ENCODE assay signal across 2 cellular contexts in the genomic region with DNA sequence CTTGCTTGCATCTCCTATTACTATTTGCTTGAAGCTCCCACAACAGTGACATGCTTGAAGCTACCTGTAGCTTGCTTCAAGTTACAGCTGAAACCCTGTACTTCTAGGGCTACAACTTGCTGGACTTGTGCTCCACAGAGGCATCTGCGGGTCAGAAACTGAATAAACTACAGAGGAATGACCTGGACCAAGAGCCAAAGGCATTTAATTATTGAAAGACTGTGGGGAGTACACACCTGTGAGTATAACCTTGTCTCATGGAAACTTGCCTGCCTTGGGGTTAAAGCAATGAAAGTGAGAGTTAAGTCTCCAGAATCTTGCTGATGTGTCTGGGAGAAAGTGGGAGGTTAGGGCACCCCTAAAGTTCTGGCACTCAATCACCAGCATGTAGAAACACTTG.
A peak's percentile ranks its signal among the peaks of the same experiment; 100 is the strongest.
TF ChIP-seq lines count a peak whose summit lies in the region.

No MANE protein-coding gene starts in this region.

TF ChIP-seq in liver, 16 proteins besides CTCF, POLR2A, EP300 and RAD21:
- no peak for TF ChIP-seq EGR1 (IDR thresholded peaks at IDR 0.05; ENCODE audit: low read depth in 2 of 2)
- TF ChIP-seq HNF4A (conservative IDR thresholded peaks at IDR 0.05), result peak in 1 of 2 donors; percentile 22
- TF ChIP-seq, protein P1, sequence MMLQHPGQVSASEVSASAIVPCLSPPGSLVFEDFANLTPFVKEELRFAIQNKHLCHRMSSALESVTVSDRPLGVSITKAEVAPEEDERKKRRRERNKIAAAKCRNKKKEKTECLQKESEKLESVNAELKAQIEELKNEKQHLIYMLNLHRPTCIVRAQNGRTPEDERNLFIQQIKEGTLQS (IDR thresholded peaks at IDR 0.05), result no peak
- TF ChIP-seq RXRA (IDR thresholded peaks at IDR 0.05), result peak; percentile 26 to 31
- TF ChIP-seq, protein P2, sequence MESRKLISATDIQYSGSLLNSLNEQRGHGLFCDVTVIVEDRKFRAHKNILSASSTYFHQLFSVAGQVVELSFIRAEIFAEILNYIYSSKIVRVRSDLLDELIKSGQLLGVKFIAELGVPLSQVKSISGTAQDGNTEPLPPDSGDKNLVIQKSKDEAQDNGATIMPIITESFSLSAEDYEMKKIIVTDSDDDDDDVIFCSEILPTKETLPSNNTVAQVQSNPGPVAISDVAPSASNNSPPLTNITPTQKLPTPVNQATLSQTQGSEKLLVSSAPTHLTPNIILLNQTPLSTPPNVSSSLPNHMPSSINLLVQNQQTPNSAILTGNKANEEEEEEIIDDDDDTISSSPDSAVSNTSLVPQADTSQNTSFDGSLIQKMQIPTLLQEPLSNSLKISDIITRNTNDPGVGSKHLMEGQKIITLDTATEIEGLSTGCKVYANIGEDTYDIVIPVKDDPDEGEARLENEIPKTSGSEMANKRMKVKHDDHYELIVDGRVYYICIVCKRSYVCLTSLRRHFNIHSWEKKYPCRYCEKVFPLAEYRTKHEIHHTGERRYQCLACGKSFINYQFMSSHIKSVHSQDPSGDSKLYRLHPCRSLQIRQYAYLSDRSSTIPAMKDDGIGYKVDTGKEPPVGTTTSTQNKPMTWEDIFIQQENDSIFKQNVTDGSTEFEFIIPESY (IDR thresholded peaks at IDR 0.05), result no peak

TF ChIP-seq in HepG2, 621 proteins besides CTCF, POLR2A, EP300 and RAD21:
- TF ChIP-seq CCDC6 (CRISPR knock-in tag; IDR thresholded peaks at IDR 0.05) (no peak), KAT2B (IDR thresholded peaks at IDR 0.05; ENCODE audit: borderline replicate concordance, low read depth, low read length) (no peak), NBN (conservative IDR thresholded peaks at IDR 0.05) (no peak), ZNF343 (CRISPR knock-in tag; IDR thresholded peaks at IDR 0.05) (no peak), ZEB1 (IDR thresholded peaks at IDR 0.05; ENCODE audit: insufficient replicate concordance, low read depth) (no peak), NFE2 (CRISPR knock-in tag; IDR thresholded peaks at IDR 0.05) (no peak), GATAD2A (CRISPR knock-in tag; IDR thresholded peaks at IDR 0.05) (no peak), ZNF776 (CRISPR knock-in tag; IDR thresholded peaks at IDR 0.05) (no peak), GFI1 (CRISPR knock-in tag; IDR thresholded peaks at IDR 0.05; ENCODE audit: borderline replicate concordance) (no peak), POGZ (CRISPR knock-in tag; IDR thresholded peaks at IDR 0.05) (no peak), THYN1 (CRISPR knock-in tag; IDR thresholded peaks at IDR 0.05; ENCODE audit: borderline replicate concordance, low read depth) (no peak), MZF1 (CRISPR knock-in tag; IDR thresholded peaks at IDR 0.05; ENCODE audit: borderline replicate concordance) (no peak), HMGA1 (CRISPR knock-in tag; conservative IDR thresholded peaks at IDR 0.05) (no peak)
- TF ChIP-seq, protein P3, sequence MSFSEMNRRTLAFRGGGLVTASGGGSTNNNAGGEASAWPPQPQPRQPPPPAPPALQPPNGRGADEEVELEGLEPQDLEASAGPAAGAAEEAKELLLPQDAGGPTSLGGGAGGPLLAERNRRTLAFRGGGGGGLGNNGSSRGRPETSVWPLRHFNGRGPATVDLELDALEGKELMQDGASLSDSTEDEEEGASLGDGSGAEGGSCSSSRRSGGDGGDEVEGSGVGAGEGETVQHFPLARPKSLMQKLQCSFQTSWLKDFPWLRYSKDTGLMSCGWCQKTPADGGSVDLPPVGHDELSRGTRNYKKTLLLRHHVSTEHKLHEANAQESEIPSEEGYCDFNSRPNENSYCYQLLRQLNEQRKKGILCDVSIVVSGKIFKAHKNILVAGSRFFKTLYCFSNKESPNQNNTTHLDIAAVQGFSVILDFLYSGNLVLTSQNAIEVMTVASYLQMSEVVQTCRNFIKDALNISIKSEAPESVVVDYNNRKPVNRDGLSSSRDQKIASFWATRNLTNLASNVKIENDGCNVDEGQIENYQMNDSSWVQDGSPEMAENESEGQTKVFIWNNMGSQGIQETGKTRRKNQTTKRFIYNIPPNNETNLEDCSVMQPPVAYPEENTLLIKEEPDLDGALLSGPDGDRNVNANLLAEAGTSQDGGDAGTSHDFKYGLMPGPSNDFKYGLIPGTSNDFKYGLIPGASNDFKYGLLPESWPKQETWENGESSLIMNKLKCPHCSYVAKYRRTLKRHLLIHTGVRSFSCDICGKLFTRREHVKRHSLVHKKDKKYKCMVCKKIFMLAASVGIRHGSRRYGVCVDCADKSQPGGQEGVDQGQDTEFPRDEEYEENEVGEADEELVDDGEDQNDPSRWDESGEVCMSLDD (CRISPR knock-in tag; IDR thresholded peaks at IDR 0.05; ENCODE audit: borderline replicate concordance), result no peak
- TF ChIP-seq, protein P4, sequence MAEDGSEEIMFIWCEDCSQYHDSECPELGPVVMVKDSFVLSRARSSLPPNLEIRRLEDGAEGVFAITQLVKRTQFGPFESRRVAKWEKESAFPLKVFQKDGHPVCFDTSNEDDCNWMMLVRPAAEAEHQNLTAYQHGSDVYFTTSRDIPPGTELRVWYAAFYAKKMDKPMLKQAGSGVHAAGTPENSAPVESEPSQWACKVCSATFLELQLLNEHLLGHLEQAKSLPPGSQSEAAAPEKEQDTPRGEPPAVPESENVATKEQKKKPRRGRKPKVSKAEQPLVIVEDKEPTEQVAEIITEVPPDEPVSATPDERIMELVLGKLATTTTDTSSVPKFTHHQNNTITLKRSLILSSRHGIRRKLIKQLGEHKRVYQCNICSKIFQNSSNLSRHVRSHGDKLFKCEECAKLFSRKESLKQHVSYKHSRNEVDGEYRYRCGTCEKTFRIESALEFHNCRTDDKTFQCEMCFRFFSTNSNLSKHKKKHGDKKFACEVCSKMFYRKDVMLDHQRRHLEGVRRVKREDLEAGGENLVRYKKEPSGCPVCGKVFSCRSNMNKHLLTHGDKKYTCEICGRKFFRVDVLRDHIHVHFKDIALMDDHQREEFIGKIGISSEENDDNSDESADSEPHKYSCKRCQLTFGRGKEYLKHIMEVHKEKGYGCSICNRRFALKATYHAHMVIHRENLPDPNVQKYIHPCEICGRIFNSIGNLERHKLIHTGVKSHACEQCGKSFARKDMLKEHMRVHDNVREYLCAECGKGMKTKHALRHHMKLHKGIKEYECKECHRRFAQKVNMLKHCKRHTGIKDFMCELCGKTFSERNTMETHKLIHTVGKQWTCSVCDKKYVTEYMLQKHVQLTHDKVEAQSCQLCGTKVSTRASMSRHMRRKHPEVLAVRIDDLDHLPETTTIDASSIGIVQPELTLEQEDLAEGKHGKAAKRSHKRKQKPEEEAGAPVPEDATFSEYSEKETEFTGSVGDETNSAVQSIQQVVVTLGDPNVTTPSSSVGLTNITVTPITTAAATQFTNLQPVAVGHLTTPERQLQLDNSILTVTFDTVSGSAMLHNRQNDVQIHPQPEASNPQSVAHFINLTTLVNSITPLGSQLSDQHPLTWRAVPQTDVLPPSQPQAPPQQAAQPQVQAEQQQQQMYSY (CRISPR knock-in tag; IDR thresholded peaks at IDR 0.05), result no peak
- TF ChIP-seq, protein P5, sequence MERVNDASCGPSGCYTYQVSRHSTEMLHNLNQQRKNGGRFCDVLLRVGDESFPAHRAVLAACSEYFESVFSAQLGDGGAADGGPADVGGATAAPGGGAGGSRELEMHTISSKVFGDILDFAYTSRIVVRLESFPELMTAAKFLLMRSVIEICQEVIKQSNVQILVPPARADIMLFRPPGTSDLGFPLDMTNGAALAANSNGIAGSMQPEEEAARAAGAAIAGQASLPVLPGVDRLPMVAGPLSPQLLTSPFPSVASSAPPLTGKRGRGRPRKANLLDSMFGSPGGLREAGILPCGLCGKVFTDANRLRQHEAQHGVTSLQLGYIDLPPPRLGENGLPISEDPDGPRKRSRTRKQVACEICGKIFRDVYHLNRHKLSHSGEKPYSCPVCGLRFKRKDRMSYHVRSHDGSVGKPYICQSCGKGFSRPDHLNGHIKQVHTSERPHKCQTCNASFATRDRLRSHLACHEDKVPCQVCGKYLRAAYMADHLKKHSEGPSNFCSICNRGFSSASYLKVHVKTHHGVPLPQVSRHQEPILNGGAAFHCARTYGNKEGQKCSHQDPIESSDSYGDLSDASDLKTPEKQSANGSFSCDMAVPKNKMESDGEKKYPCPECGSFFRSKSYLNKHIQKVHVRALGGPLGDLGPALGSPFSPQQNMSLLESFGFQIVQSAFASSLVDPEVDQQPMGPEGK (CRISPR knock-in tag; IDR thresholded peaks at IDR 0.05), result no peak
